Comparison of ENCODE assay signal across 14 cellular contexts in the genomic region with DNA sequence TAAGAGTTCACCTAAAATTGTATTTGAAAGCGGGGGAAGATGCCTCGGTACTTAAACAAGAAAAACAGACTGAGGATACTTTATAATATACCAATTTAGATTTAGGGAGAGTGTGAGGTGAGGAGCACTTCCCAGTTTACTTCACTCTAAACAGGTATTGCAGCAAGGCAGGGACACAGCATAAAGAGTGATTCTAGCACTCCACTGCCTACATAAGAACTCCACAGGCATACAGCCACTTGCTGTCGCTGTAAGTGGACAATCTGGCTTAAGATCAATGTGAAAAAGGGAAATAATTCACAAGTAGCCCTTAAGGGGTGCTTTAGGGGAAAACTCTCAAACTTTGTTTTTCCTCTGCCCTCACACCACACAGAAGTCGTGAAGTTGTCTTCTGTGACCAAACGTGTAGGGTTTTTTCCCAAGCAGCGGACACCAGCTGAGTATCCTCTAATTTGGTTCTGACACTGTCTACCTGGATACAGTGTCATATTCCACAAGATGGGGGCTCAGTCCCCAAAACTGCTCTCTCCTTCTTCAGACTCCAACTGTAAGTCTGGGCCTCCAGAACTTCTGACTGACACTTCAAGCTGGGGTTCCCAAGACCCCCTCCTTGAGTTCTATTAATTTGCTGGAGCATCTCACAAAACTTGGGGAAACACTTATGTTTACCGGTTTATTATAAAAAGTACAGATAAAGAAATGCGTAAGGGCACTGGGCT. TPM values are rescaled to one million over a fixed set of nuclear protein-coding genes. Genes with fewer than 3 reads are reported as not detected.
DNase-seq lines count a peak whose midpoint lies in the region; ATAC-seq and TF ChIP-seq lines count a peak whose summit lies in the region.
"Had no signal": no experiment of that assay in that cellular context is flagged by ENCODE, and none has a peak within 500 bp of the region (broad histone marks: within the 10 kb centered on the region; RNA-seq: fewer than 3 reads in every experiment).

No MANE protein-coding gene starts in this region.

- no peaks in the 10 kb centered on the region for H3K9me3 ChIP-seq in CD4-positive, alpha-beta memory T cell (ENCODE audit: control insufficient read depth in 1 of 2, low read length in 2 of 2)
- H3K9me3 ChIP-seq in naive thymus-derived CD4-positive, alpha-beta T cell (ENCODE audit: control insufficient read depth in 2 of 3, low read length in 3 of 3): no peaks in the 10 kb centered on the region
- H3K9me3 ChIP-seq in body of pancreas: no peaks in the 10 kb centered on the region
- no peaks in the 10 kb centered on the region for H3K9me3 ChIP-seq in Peyer's patch
- H3K9me3 ChIP-seq: heart left ventricle had no signal

- TF ChIP-seq CTCF in HFFc6 (IDR thresholded peaks at IDR 0.05) (no peak), brain microvascular endothelial cell (IDR thresholded peaks at IDR 0.05; ENCODE audit: low read depth, low read length, missing control alignments) (no peak), body of pancreas (IDR thresholded peaks at IDR 0.05) (no peak), Peyer's patch (IDR thresholded peaks at IDR 0.05) (no peak)

- no peaks in the 10 kb centered on the region for H3K9me3 Mint-ChIP-seq in CD4-positive, alpha-beta memory T cell
- H3K9me3 Mint-ChIP-seq in HFFc6: no peaks in the 10 kb centered on the region
- no peaks in the 10 kb centered on the region for H3K9me3 Mint-ChIP-seq in naive thymus-derived CD4-positive, alpha-beta T cell
- H3K9me3 Mint-ChIP-seq: activated T-cell treated with anti-CD3 and anti-CD28 coated beads, Interleukin-2, amount 50 U/mL, for 4 hours had no signal

- in situ Hi-C loops in brain microvascular endothelial cell (cut with HindIII; ENCODE audit: low pct_ligation_motif_present, low sequenced_read_pairs): loop anchor here (25.0 kb wide), 1 partner anchor 110 kb away; no protein-coding TSS in a partner anchor

- peaks cover 64 to 93% (median 76%) of the 10 kb centered on the region in 4 donors for H3K4me1 Mint-ChIP-seq in CD4-positive, alpha-beta memory T cell
- peaks cover 68% of the 10 kb centered on the region for H3K4me1 Mint-ChIP-seq in HFFc6 (ENCODE audit: low read depth)
- peaks cover 41 to 95% (median 89%) of the 10 kb centered on the region in 7 donors for H3K4me1 Mint-ChIP-seq in naive thymus-derived CD4-positive, alpha-beta T cell

- ATAC-seq in naive thymus-derived CD4-positive, alpha-beta T cell: no peak
- ATAC-seq in body of pancreas (no peak), HG02642 (IDR thresholded peaks at IDR 0.05; ENCODE audit: poor library complexity, unreplicated experiment) (no peak)
- ATAC-seq: heart left ventricle had no signal

- peak overlapping the region; percentile 15 to 77 (median 47) for H3K27ac Mint-ChIP-seq in CD4-positive, alpha-beta memory T cell
- peak overlapping the region; percentile 88 for H3K27ac Mint-ChIP-seq in HFFc6
- peak overlapping the region; percentile 13 to 87 (median 54) for H3K27ac Mint-ChIP-seq in naive thymus-derived CD4-positive, alpha-beta T cell

- no peaks in the 10 kb centered on the region for H3K27me3 Mint-ChIP-seq in CD4-positive, alpha-beta memory T cell
- H3K27me3 Mint-ChIP-seq in HFFc6 (ENCODE audit: insufficient read depth): peaks cover 2% of the 10 kb centered on the region; the same call in 1 of the 2 replicates
- no peaks in the 10 kb centered on the region for H3K27me3 Mint-ChIP-seq in naive thymus-derived CD4-positive, alpha-beta T cell

- no peaks in the 10 kb centered on the region for H3K27me3 ChIP-seq in CD4-positive, alpha-beta memory T cell (ENCODE audit: insufficient read depth, low read length)
- H3K27me3 ChIP-seq in brain microvascular endothelial cell (replicated peaks) (no peaks in the 10 kb centered on the region), body of pancreas (no peaks in the 10 kb centered on the region), Peyer's patch (no peaks in the 10 kb centered on the region)
- H3K27me3 ChIP-seq in naive thymus-derived CD4-positive, alpha-beta T cell (ENCODE audit: control insufficient read depth in 2 of 2, insufficient read depth in 2 of 2, low read length in 2 of 2): no peaks in the 10 kb centered on the region
- H3K27me3 ChIP-seq: heart left ventricle had no signal

- no peak for DNase-seq in CD4-positive, alpha-beta memory T cell
- no peak for DNase-seq in HFFc6
- no peak for DNase-seq in brain microvascular endothelial cell
- no peak for DNase-seq in naive thymus-derived CD4-positive, alpha-beta T cell
- no peak for DNase-seq in NCI-H2171 treated with DMSO at 0.1 percent for 48 hours (lab: John Stamatoyannopoulos, UW)
- DNase-seq in body of pancreas: no peak
- DNase-seq in Peyer's patch: no peak
- DNase-seq: activated T-cell treated with anti-CD3 and anti-CD28 coated beads, Interleukin-2, amount 50 U/mL, for 4 hours; heart left ventricle; NCI-H187; NCI-H774; occipital lobe; WERI-Rb-1 had no signal

- WGBS in body of pancreas, 2 donors: 65 to 77% methylated on average over 8 of the region's 8 CpGs

- H3K36me3 Mint-ChIP-seq in CD4-positive, alpha-beta memory T cell: peaks cover 7 to 39% of the 10 kb centered on the region in 2 donors
- peaks cover 38% of the 10 kb centered on the region for H3K36me3 Mint-ChIP-seq in HFFc6 (ENCODE audit: low read depth)
- peaks cover 0 to 28% (median 5%) of the 10 kb centered on the region in 5 donors for H3K36me3 Mint-ChIP-seq in naive thymus-derived CD4-positive, alpha-beta T cell

- intact Hi-C loops in CD4-positive, alpha-beta memory T cell (cut with micrococcal nuclease): no loop called here
- intact Hi-C loops in naive thymus-derived CD4-positive, alpha-beta T cell (cut with micrococcal nuclease): no loop called here
- intact Hi-C loops in body of pancreas (cut with DNase I): loop anchor here (10.0 kb wide), 1 partner anchor 107 kb away; no protein-coding TSS in a partner anchor

- H3K4me1 ChIP-seq in CD4-positive, alpha-beta memory T cell (ENCODE audit: insufficient read depth, low read length): peaks cover 89% of the 10 kb centered on the region
- peaks cover 31 to 50% of the 10 kb centered on the region in 2 donors for H3K4me1 ChIP-seq in naive thymus-derived CD4-positive, alpha-beta T cell (ENCODE audit: control insufficient read depth in 2 of 2, insufficient read depth in 2 of 2, low read length in 2 of 2)
- H3K4me1 ChIP-seq in body of pancreas: peaks cover 62% of the 10 kb centered on the region
- peaks cover 0 to 47% (median 3%) of the 10 kb centered on the region in 4 donors for H3K4me1 ChIP-seq in Peyer's patch

- CTCF ChIA-PET in CD4-positive, alpha-beta memory T cell (lab: Charles Lee; ENCODE audit: partially characterized antibody): interaction anchor here (0.7 to 17.7 kb wide), 5 partner anchors 8 to 130 kb away, joined by 3 to 298 read pairs (median 4); a partner anchor contains a TSS
- CTCF ChIA-PET in naive thymus-derived CD4-positive, alpha-beta T cell (lab: Charles Lee): interaction anchor here (0.6 to 11.0 kb wide), 3 partner anchors 7 to 144 kb away, joined by 3 to 147 read pairs (median 11); a partner anchor contains a TSS

- H3K27ac ChIP-seq in CD4-positive, alpha-beta memory T cell (ENCODE audit: low read depth, low read length): peak overlapping the region; percentile 6
- peak overlapping the region; percentile 17 for H3K27ac ChIP-seq in brain microvascular endothelial cell
- peak overlapping the region; percentile 46 for H3K27ac ChIP-seq in naive thymus-derived CD4-positive, alpha-beta T cell (ENCODE audit: low read depth, low read length)
- H3K27ac ChIP-seq in body of pancreas: no peak overlapping the region
- H3K27ac ChIP-seq in Peyer's patch: no peak overlapping the region
- H3K27ac ChIP-seq: heart left ventricle, WERI-Rb-1 had no signal

- POLR2A ChIA-PET in CD4-positive, alpha-beta memory T cell (lab: Charles Lee; ENCODE audit: partially characterized antibody): interaction anchor here (5.4 kb wide), 1 partner anchor 9 kb away, joined by 30 read pairs; a partner anchor contains a TSS
- POLR2A ChIA-PET in naive thymus-derived CD4-positive, alpha-beta T cell (lab: Charles Lee): interaction anchor here (1.0 to 2.1 kb wide), 2 partner anchors 10 to 31 kb away, joined by 3 to 5 read pairs; a partner anchor contains a TSS

- H3K4me3 ChIP-seq in CD4-positive, alpha-beta memory T cell (ENCODE audit: low read length in 2 of 2): no peak overlapping the region
- H3K4me3 ChIP-seq in brain microvascular endothelial cell (ENCODE audit: low read depth, low read length): no peak overlapping the region
- no peak overlapping the region for H3K4me3 ChIP-seq in naive thymus-derived CD4-positive, alpha-beta T cell (ENCODE audit: low read length)
- no peak overlapping the region for H3K4me3 ChIP-seq in body of pancreas
- H3K4me3 ChIP-seq in Peyer's patch: no peak overlapping the region
- H3K4me3 ChIP-seq: heart left ventricle had no signal

- H3K4me3 Mint-ChIP-seq in CD4-positive, alpha-beta memory T cell: peak overlapping the region in 1 of 8 donors; percentile 15
- H3K4me3 Mint-ChIP-seq in HFFc6: no peak overlapping the region
- peak overlapping the region in 4 of 10 donors; percentile 23 to 38 (median 30) for H3K4me3 Mint-ChIP-seq in naive thymus-derived CD4-positive, alpha-beta T cell
- H3K4me3 Mint-ChIP-seq: activated T-cell treated with anti-CD3 and anti-CD28 coated beads, Interleukin-2, amount 50 U/mL, for 4 hours had no signal

- no peak for TF ChIP-seq POLR2A in body of pancreas (IDR thresholded peaks at IDR 0.05)
- no peak for TF ChIP-seq POLR2A in Peyer's patch (IDR thresholded peaks at IDR 0.05)

- peaks cover 6% of the 10 kb centered on the region for H3K36me3 ChIP-seq in CD4-positive, alpha-beta memory T cell (ENCODE audit: insufficient read depth, low read length)
- peaks cover 3% of the 10 kb centered on the region for H3K36me3 ChIP-seq in brain microvascular endothelial cell (replicated peaks)
- peaks cover 0 to 2% (median 0%) of the 10 kb centered on the region in 3 experiments for H3K36me3 ChIP-seq in naive thymus-derived CD4-positive, alpha-beta T cell (ENCODE audit: control insufficient read depth in 2 of 3, insufficient read depth in 3 of 3, low read length in 3 of 3)
- no peaks in the 10 kb centered on the region for H3K36me3 ChIP-seq in body of pancreas (replicated peaks in 1 of 2; ENCODE audit: insufficient read depth in 1 of 2, low read depth in 2 of 2)
- peaks cover 0 to 9% (median 0%) of the 10 kb centered on the region in 3 donors for H3K36me3 ChIP-seq in Peyer's patch

RNA-seq across cellular contexts. Expression of a gene that starts 9.3 kb away (rescaled TPM):
- total RNA-seq in CD4-positive, alpha-beta memory T cell: 10 to 100 TPM; 64.8 to 65.6 TPM
- 10 to 100 TPM in 1 of 2 donors, 1 to 10 TPM in 1; 1.9 to 11.6 TPM for polyA plus RNA-seq in CD4-positive, alpha-beta memory T cell
- total RNA-seq in HFFc6 (2021; fragmentation: NEBNext Ultra II Directional; extraction: Animal tissue kit (Norgen Biotek cat#: 25700)): 10 to 100 TPM; 56.5 to 68.8 (median 57.3) TPM
- 10 to 100 TPM; 51.9 to 73.2 (median 66.3) TPM for total RNA-seq in naive thymus-derived CD4-positive, alpha-beta T cell
- polyA plus RNA-seq in naive thymus-derived CD4-positive, alpha-beta T cell: 10 to 100 TPM in 1 of 2 donors, 1 to 10 TPM in 1; 9.6 to 11.0 TPM
- 10 to 100 TPM; 28.0 to 28.7 TPM for total RNA-seq in body of pancreas
- total RNA-seq in Peyer's patch: 10 to 100 TPM; 51.8 to 64.3 (median 58.2) TPM

RNA-seq across cellular contexts. Expression of a gene that starts 36.4 kb away (rescaled TPM):
- 10 to 100 TPM; 39.9 to 40.9 TPM for total RNA-seq in CD4-positive, alpha-beta memory T cell
- 10 to 100 TPM; 70.3 to 79.2 TPM for polyA plus RNA-seq in CD4-positive, alpha-beta memory T cell
- total RNA-seq in HFFc6 (2021; fragmentation: NEBNext Ultra II Directional; extraction: Animal tissue kit (Norgen Biotek cat#: 25700)): 10 to 100 TPM; 51.8 to 59.9 (median 57.4) TPM
- total RNA-seq in naive thymus-derived CD4-positive, alpha-beta T cell: 10 to 100 TPM; 19.4 to 47.8 (median 40.5) TPM
- 10 to 100 TPM; 73.8 to 80.9 TPM for polyA plus RNA-seq in naive thymus-derived CD4-positive, alpha-beta T cell
- 10 to 100 TPM; 18.1 to 32.7 TPM for total RNA-seq in body of pancreas
- 10 to 100 TPM; 19.5 to 82.5 (median 24.8) TPM for total RNA-seq in Peyer's patch

RNA-seq across cellular contexts. Expression of a gene that starts 36.7 kb away (rescaled TPM):
- total RNA-seq in CD4-positive, alpha-beta memory T cell: 1 to 10 TPM; 8.8 to 8.9 TPM
- 1 to 10 TPM; 3.9 to 4.9 TPM for polyA plus RNA-seq in CD4-positive, alpha-beta memory T cell
- 1 to 10 TPM; 5.0 to 6.1 (median 5.4) TPM for total RNA-seq in HFFc6 (2021; fragmentation: NEBNext Ultra II Directional; extraction: Animal tissue kit (Norgen Biotek cat#: 25700))
- 1 to 10 TPM; 2.5 to 8.9 (median 5.2) TPM for total RNA-seq in naive thymus-derived CD4-positive, alpha-beta T cell
- 1 to 10 TPM; 5.2 to 5.5 TPM for polyA plus RNA-seq in naive thymus-derived CD4-positive, alpha-beta T cell
- total RNA-seq in body of pancreas (1 to 10 TPM; 2.9 to 3.0 TPM), Peyer's patch (1 to 10 TPM; 3.3 to 4.6 (median 3.7) TPM)

Comparison
In these comparisons a context has a peak if more than half of its experiments do, and no peak if none do; other contexts are left out.
1. H3K27ac ChIP-seq: peak in CD4-positive, alpha-beta memory T cell (single experiment), brain microvascular endothelial cell (single experiment) and naive thymus-derived CD4-positive, alpha-beta T cell (single experiment); none in body of pancreas (0 of 4) and Peyer's patch (0 of 4).
2. Peak in every context shown above with its lines, with median percentiles within 50 percentile points of each other: H3K27ac Mint-ChIP-seq.